Comparison of ENCODE assay signal across 25 cellular contexts in the genomic region with DNA sequence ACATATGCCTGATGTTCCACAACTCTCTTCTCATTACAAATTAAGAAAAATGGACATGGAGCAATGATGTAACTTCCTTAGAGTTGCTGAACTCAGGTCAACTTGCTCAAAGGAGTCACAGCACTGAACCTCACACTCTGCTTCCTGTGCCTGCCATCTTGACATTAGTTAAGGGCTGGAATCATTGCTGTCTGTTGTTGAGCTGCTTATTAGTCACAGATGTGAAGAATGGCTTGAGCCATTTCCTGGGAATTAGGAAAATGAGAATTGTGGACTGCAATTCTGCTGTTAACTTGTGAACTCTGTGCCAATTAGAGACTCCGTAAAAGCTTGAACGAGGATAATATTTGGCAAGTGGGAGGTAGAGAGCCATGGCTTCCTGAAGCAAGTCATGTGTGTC.
A peak's percentile ranks its signal among the peaks of the same experiment; 100 is the strongest.
DNase-seq lines count a peak whose midpoint lies in the region; ATAC-seq, FAIRE-seq and TF ChIP-seq lines count a peak whose summit lies in the region.
"Had no signal": no experiment of that assay in that cellular context is flagged by ENCODE, and none has a peak within 500 bp of the region (broad histone marks: within the 10 kb centered on the region; RNA-seq: fewer than 3 reads in every experiment).

No MANE protein-coding gene starts in this region.

- peaks cover 31% of the 10 kb centered on the region for H3K36me3 ChIP-seq in adipocyte (ENCODE audit: control insufficient read depth, insufficient read depth, low read length, severe bottlenecking)
- H3K36me3 ChIP-seq: ascending aorta, neutrophil, Peyer's patch, prostate gland, SJSA1, upper lobe of left lung had no signal

- no peak for TF ChIP-seq POLR2A in H54 (IDR thresholded peaks at IDR 0.05; ENCODE audit: low read depth, low read length)

- peak; percentile 80 for FAIRE-seq in H54 (lab: Jason Lieb, UNC)
- FAIRE-seq: A549, D721Med had no signal

- H3K4me3 Mint-ChIP-seq in T-helper 17 cell (no peak overlapping the region), glutamatergic neuron (ENCODE audit: unreplicated experiment) (no peak overlapping the region)
- H3K4me3 Mint-ChIP-seq: activated CD4-positive, alpha-beta T cell treated with anti-CD3 and anti-CD28 coated beads, Interleukin-2, amount 10 ng/mL, durations not matched to agents 7 days and 5 days; activated CD8-positive, alpha-beta memory T cell treated with anti-CD3 and anti-CD28 coated beads, Interleukin-2, amount 10 ng/mL, durations not matched to agents 7 days and 5 days; activated naive CD4-positive, alpha-beta T cell treated with anti-CD3 and anti-CD28 coated beads, Interleukin-2, amount 50 U/mL, for 24 hours; activated T-helper 1 cell treated with anti-CD3 and anti-CD28 coated beads, Interleukin-12 subunit alpha, Interleukin-12 subunit beta, Interleukin-2, Interleukin-4 antibody, amounts not matched to agents 30 ng/mL and 10 ng/mL and 1 ng/mL, durations not matched to agents 14 hours and 24 hours and 36 hours had no signal

- H3K4me1 Mint-ChIP-seq in T-helper 17 cell: no peaks in the 10 kb centered on the region
- H3K4me1 Mint-ChIP-seq in glutamatergic neuron (ENCODE audit: low read depth, unreplicated experiment): no peaks in the 10 kb centered on the region
- H3K4me1 Mint-ChIP-seq: activated CD4-positive, alpha-beta T cell treated with anti-CD3 and anti-CD28 coated beads, Interleukin-2, amount 10 ng/mL, durations not matched to agents 7 days and 5 days; activated CD8-positive, alpha-beta memory T cell treated with anti-CD3 and anti-CD28 coated beads, Interleukin-2, amount 10 ng/mL, durations not matched to agents 7 days and 5 days; activated naive CD4-positive, alpha-beta T cell treated with anti-CD3 and anti-CD28 coated beads, Interleukin-2, amount 50 U/mL, for 24 hours had no signal

- peak; percentile 61 for DNase-seq in AG08395 (ENCODE audit: low spot score)
- no peak for DNase-seq in H54 (ENCODE audit: insufficient read length, low spot score)
- DNase-seq in adipocyte (ENCODE audit: low read depth): peak; percentile 34
- DNase-seq in foreskin fibroblast: peak; percentile 85 to 91
- no peak for DNase-seq in T-helper 17 cell
- DNase-seq in NCI-H524 treated with DMSO at 0.1 percent for 48 hours (lab: John Stamatoyannopoulos, UW): no peak
- DNase-seq in amniotic stem cell (lab: John Stamatoyannopoulos, UW): no peak
- DNase-seq in glutamatergic neuron: no peak
- DNase-seq: activated CD4-positive, alpha-beta T cell treated with anti-CD3 and anti-CD28 coated beads, Interleukin-2, amount 10 ng/mL, durations not matched to agents 7 days and 5 days; activated CD8-positive, alpha-beta memory T cell treated with anti-CD3 and anti-CD28 coated beads, Interleukin-2, amount 10 ng/mL, durations not matched to agents 7 days and 5 days; cerebellar nuclear complex; NCI-H1092 treated with DMSO at 0.1 percent for 48 hours; NK-92 treated with Interleukin-12 subunit alpha and Interleukin-12 subunit beta, amount 100 ng/mL, for 24 hours; Peyer's patch; stimulated activated CD4-positive, alpha-beta T cell treated with anti-CD3 and anti-CD28 coated beads, Interleukin-4, amount 100 ng/mL, for 1 hour; upper lobe of left lung had no signal

- no peak overlapping the region for H3K9ac ChIP-seq in adipocyte (ENCODE audit: low read length)

- H3K27me3 Mint-ChIP-seq in T-helper 17 cell: no peaks in the 10 kb centered on the region
- no peaks in the 10 kb centered on the region for H3K27me3 Mint-ChIP-seq in glutamatergic neuron (ENCODE audit: unreplicated experiment)

- H3K27me3 ChIP-seq in adipocyte (replicated peaks; ENCODE audit: control insufficient read depth, insufficient read depth, low read length): no peaks in the 10 kb centered on the region
- H3K27me3 ChIP-seq: ascending aorta, neutrophil, Peyer's patch, SJSA1, upper lobe of left lung had no signal

- no peak overlapping the region for H3K4me3 ChIP-seq in adipocyte (ENCODE audit: low read length)
- no peak overlapping the region for H3K4me3 ChIP-seq in foreskin fibroblast (ENCODE audit: low read depth in 1 of 2, low read length in 2 of 2)
- H3K4me3 ChIP-seq: A549, ascending aorta, Peyer's patch, prostate gland, SJSA1, smooth muscle cell, upper lobe of left lung had no signal

- no peak overlapping the region for H3K27ac Mint-ChIP-seq in T-helper 17 cell
- H3K27ac Mint-ChIP-seq in glutamatergic neuron (ENCODE audit: unreplicated experiment): no peak overlapping the region
- H3K27ac Mint-ChIP-seq: activated CD4-positive, alpha-beta T cell treated with anti-CD3 and anti-CD28 coated beads, Interleukin-2, amount 10 ng/mL, durations not matched to agents 7 days and 5 days; activated CD8-positive, alpha-beta memory T cell treated with anti-CD3 and anti-CD28 coated beads, Interleukin-2, amount 10 ng/mL, durations not matched to agents 7 days and 5 days; activated T-helper 1 cell treated with anti-CD3 and anti-CD28 coated beads, Interleukin-12 subunit alpha, Interleukin-12 subunit beta, Interleukin-2, Interleukin-4 antibody, amounts not matched to agents 30 ng/mL and 10 ng/mL and 1 ng/mL, durations not matched to agents 14 hours and 24 hours and 36 hours had no signal

- TF ChIP-seq CTCF in foreskin fibroblast (IDR thresholded peaks at IDR 0.05; ENCODE audit: low read depth, low read length) (no peak), glutamatergic neuron (IDR thresholded peaks at IDR 0.05; ENCODE audit: partially characterized antibody, unreplicated experiment) (no peak)

- peaks cover 2% of the 10 kb centered on the region for H3K9me3 Mint-ChIP-seq in glutamatergic neuron (ENCODE audit: unreplicated experiment)
- H3K9me3 Mint-ChIP-seq: activated CD4-positive, alpha-beta T cell treated with anti-CD3 and anti-CD28 coated beads, Interleukin-2, amount 10 ng/mL, durations not matched to agents 7 days and 5 days; activated naive CD4-positive, alpha-beta T cell treated with anti-CD3 and anti-CD28 coated beads, Interleukin-2, amount 50 U/mL, for 24 hours; activated T-helper 1 cell treated with anti-CD3 and anti-CD28 coated beads, Interleukin-12 subunit alpha, Interleukin-12 subunit beta, Interleukin-2, Interleukin-4 antibody, amounts not matched to agents 30 ng/mL and 10 ng/mL and 1 ng/mL, durations not matched to agents 14 hours and 24 hours and 36 hours had no signal

- H3K9me3 ChIP-seq in adipocyte (ENCODE audit: control insufficient read depth, low read length): no peaks in the 10 kb centered on the region
- H3K9me3 ChIP-seq in T-helper 17 cell (ENCODE audit: control insufficient read depth, low read length, poor library complexity, severe bottlenecking): no peaks in the 10 kb centered on the region
- H3K9me3 ChIP-seq: A549, ascending aorta, neutrophil, Peyer's patch, prostate gland, SJSA1, upper lobe of left lung had no signal

- H3K4me1 ChIP-seq in adipocyte (ENCODE audit: control insufficient read depth, insufficient read depth, low read length): peaks cover 7% of the 10 kb centered on the region
- H3K4me1 ChIP-seq: A549, ascending aorta, Peyer's patch, prostate gland, SJSA1, upper lobe of left lung had no signal

- no peak for ATAC-seq in T-helper 17 cell
- ATAC-seq: A549; activated CD8-positive, alpha-beta memory T cell treated with anti-CD3 and anti-CD28 coated beads, Interleukin-2, amount 10 ng/mL, durations not matched to agents 7 days and 5 days had no signal

- H3K36me3 Mint-ChIP-seq in T-helper 17 cell (ENCODE audit: low read depth) (no peaks in the 10 kb centered on the region), glutamatergic neuron (ENCODE audit: unreplicated experiment) (no peaks in the 10 kb centered on the region)
- H3K36me3 Mint-ChIP-seq: activated CD8-positive, alpha-beta memory T cell treated with anti-CD3 and anti-CD28 coated beads, Interleukin-2, amount 10 ng/mL, durations not matched to agents 7 days and 5 days; activated naive CD4-positive, alpha-beta T cell treated with anti-CD3 and anti-CD28 coated beads, Interleukin-2, amount 50 U/mL, for 24 hours had no signal

Comparison
In these comparisons a context has a peak if more than half of its experiments do, and no peak if none do; other contexts are left out.
1. DNase-seq: peak in AG08395 (single experiment), adipocyte (single experiment) and foreskin fibroblast (2 of 2); none in H54 (single experiment), T-helper 17 cell (0 of 3), NCI-H524 treated with DMSO at 0.1 percent for 48 hours (single experiment), amniotic stem cell (single experiment) and glutamatergic neuron (single experiment).